Comparison of ENCODE assay signal across 1 cellular context in the genomic region with DNA sequence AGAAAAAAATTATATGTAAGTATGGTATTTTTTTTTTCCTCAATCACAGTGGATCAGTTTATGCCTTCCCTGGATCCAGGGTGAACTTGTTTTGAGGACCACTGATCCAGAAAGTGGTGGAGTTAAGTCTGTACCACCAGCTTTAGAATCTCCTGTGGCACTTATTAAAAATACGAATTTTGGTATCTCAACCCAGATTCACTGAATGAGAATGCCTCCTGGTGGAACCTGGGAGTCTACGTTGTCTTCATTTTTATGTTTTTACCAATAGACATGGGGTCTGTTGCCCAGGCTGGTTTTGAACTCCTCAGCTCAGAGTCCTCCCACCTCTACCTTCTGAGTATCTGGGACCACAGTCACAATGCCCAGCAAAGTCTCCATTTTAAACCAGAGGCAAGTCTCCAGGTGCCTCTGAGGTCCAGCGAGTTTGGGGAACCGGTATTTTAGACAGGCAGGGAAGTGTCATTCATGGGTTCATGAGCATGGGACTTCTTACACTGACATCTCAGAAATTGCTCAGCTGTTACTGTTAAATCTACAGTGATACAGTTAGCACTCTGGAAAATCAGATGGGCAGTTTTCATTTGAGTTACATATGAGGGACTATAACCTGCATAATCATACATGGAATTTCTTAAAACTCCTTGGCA.
TF ChIP-seq lines count a peak whose summit lies in the region.

No MANE protein-coding gene starts in this region.

TF ChIP-seq in GM12878, 131 proteins besides CTCF, POLR2A, EP300 and RAD21 (continued from another document):
- TF ChIP-seq RAD51 (IDR thresholded peaks at IDR 0.05) (no peak), MEF2B (IDR thresholded peaks at IDR 0.05; ENCODE audit: partially characterized antibody, poor library complexity, severe bottlenecking) (no peak), USF2 (IDR thresholded peaks at IDR 0.05; ENCODE audit: borderline replicate concordance, low read depth, low read length) (no peak), IKZF1 (conservative IDR thresholded peaks at IDR 0.05) (peak; percentile 22; the same call in 1 of the 2 replicates), NFXL1 (IDR thresholded peaks at IDR 0.05; ENCODE audit: borderline replicate concordance) (no peak)
